Comparison of ENCODE assay signal across 8 cellular contexts in the genomic region with DNA sequence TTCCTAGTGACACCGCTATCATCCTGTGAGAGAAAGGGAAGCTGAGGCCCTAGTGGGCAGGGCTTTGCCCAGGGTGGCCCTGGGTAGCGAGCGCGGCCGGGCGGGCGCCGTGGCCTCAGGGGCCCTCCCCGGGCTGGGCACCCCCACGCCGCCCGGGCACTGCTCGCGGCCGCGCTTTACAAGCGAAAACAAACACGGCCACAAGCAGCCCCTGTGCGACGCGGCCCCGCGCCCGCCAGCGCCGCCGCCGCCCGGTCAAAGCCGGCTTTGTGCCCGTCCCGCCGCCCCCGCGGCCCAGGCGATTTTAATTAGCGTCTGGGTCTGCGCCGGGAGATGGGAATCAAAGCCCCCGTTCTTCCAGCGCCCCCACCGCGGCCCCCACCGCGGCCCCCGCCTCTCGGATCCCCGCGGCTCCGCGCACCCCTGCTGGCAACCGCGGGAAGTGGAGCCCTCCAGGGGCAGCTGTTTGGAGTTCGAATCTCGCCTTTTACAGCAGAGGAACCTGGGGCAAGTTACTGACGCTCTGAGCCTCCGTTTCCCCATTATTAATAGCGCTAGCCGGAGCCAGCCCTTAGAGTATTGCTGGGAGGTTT.
DNase-seq lines count a peak whose midpoint lies in the region; ATAC-seq and TF ChIP-seq lines count a peak whose summit lies in the region.

No MANE protein-coding gene starts in this region.

- no peak for DNase-seq in GM13976 (ENCODE audit: low spot score)
- DNase-seq in brain microvascular endothelial cell: no peak
- DNase-seq in iPS-NIHi11 (ENCODE audit: low spot score): peak; percentile 74
- no peak for DNase-seq in skeletal muscle cell (ENCODE audit: low read depth)
- DNase-seq in NCI-H1417 treated with DMSO at 0.1 percent for 48 hours (lab: John Stamatoyannopoulos, UW): no peak
- no peak for DNase-seq in NCI-H1092 (lab: John Stamatoyannopoulos, UW)

- in situ Hi-C loops in GM13976 (cut with MboI; ENCODE audit: low sequenced_read_pairs, unreplicated experiment) (no loop called here), brain microvascular endothelial cell (cut with HindIII; ENCODE audit: low pct_ligation_motif_present, low sequenced_read_pairs) (no loop called here)

- H3K27ac ChIP-seq in brain microvascular endothelial cell: no peak overlapping the region

- ATAC-seq in HG02885 (IDR thresholded peaks at IDR 0.05; ENCODE audit: poor library complexity, unreplicated experiment) (no peak), GM19463 (IDR thresholded peaks at IDR 0.05; ENCODE audit: unreplicated experiment) (no peak)

- H3K36me3 ChIP-seq in brain microvascular endothelial cell (replicated peaks): no peaks in the 10 kb centered on the region

- H3K27me3 ChIP-seq in brain microvascular endothelial cell (replicated peaks): no peaks in the 10 kb centered on the region

- peak overlapping the region; percentile 38 for H3K4me3 ChIP-seq in brain microvascular endothelial cell (ENCODE audit: low read depth, low read length)
- H3K4me3 ChIP-seq in skeletal muscle cell (ENCODE audit: low read depth, low read length): peak overlapping the region; percentile 27

- TF ChIP-seq CTCF in GM13976 (IDR thresholded peaks at IDR 0.05; ENCODE audit: borderline replicate concordance, control extremely low read depth, extremely low read depth, insufficient read depth, missing control alignments) (peak; percentile 13), brain microvascular endothelial cell (IDR thresholded peaks at IDR 0.05; ENCODE audit: low read depth, low read length, missing control alignments) (peak; percentile 67)
